Comparison of ENCODE assay signal across 17 cellular contexts in the genomic region with DNA sequence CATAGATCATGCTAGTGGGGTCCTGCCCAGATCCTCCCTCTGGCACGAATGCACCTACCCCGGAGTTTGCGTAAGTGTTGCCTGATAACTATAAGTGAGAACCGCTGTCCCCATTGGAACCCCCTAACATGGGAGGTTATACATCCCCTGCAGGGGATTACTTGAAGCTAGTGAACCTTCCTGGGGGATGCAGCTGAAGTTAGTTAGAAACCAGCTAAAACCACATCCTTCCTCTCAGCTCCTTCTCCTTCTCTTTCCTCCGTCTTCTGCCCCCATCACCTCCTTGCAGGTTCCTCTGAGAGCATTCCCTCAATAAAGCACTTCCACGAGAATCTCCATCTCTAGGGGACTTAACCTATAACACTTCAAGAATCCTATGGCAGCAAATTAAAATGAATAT.
A peak's percentile ranks its signal among the peaks of the same experiment; 100 is the strongest.
DNase-seq lines count a peak whose midpoint lies in the region; ATAC-seq, FAIRE-seq and TF ChIP-seq lines count a peak whose summit lies in the region.
"Had no signal": no experiment of that assay in that cellular context is flagged by ENCODE, and none has a peak within 500 bp of the region (broad histone marks: within the 10 kb centered on the region; RNA-seq: fewer than 3 reads in every experiment).

No MANE protein-coding gene starts in this region.

- H3K4me3 ChIP-seq in CD8-positive, alpha-beta memory T cell (ENCODE audit: low read length): no peak overlapping the region
- H3K4me3 ChIP-seq: coronary artery, K562, neural progenitor cell, right atrium auricular region, tibial artery had no signal

- no peaks in the 10 kb centered on the region for H3K27me3 Mint-ChIP-seq in CD8-positive, alpha-beta memory T cell
- no peaks in the 10 kb centered on the region for H3K27me3 Mint-ChIP-seq in activated naive CD8-positive, alpha-beta T cell
- H3K27me3 Mint-ChIP-seq in naive B cell: no peaks in the 10 kb centered on the region

- peaks cover 4 to 78% (median 26%) of the 10 kb centered on the region in 3 donors for H3K36me3 Mint-ChIP-seq in CD8-positive, alpha-beta memory T cell
- H3K36me3 Mint-ChIP-seq in activated naive CD8-positive, alpha-beta T cell: peaks cover 16% of the 10 kb centered on the region
- peaks cover 0 to 16% of the 10 kb centered on the region in 2 donors for H3K36me3 Mint-ChIP-seq in naive B cell

- no peak overlapping the region for H3K27ac ChIP-seq in CD8-positive, alpha-beta memory T cell (ENCODE audit: low read depth, low read length)
- H3K27ac ChIP-seq: coronary artery, neural progenitor cell, right atrium auricular region, tibial artery had no signal

- ATAC-seq in naive B cell (ENCODE audit: low read depth in 2 of 2): no peak
- ATAC-seq: K562 had no signal

- H3K4me3 Mint-ChIP-seq in CD8-positive, alpha-beta memory T cell: peak overlapping the region in 2 of 7 donors; percentile 5 to 11
- no peak overlapping the region for H3K4me3 Mint-ChIP-seq in activated naive CD8-positive, alpha-beta T cell
- H3K4me3 Mint-ChIP-seq in naive B cell: peak overlapping the region in 1 of 8 donors; percentile 17
- H3K4me3 Mint-ChIP-seq: neural progenitor cell had no signal

- H3K4me1 Mint-ChIP-seq in CD8-positive, alpha-beta memory T cell: peaks cover 16 to 31% (median 29%) of the 10 kb centered on the region in 3 donors
- H3K4me1 Mint-ChIP-seq in activated naive CD8-positive, alpha-beta T cell (ENCODE audit: low read depth): peaks cover 26% of the 10 kb centered on the region
- peaks cover 10 to 15% (median 10%) of the 10 kb centered on the region in 3 donors for H3K4me1 Mint-ChIP-seq in naive B cell

- no peaks in the 10 kb centered on the region for H3K4me1 ChIP-seq in CD8-positive, alpha-beta memory T cell (ENCODE audit: insufficient read depth, low read length)
- H3K4me1 ChIP-seq: neural progenitor cell, right atrium auricular region, tibial artery had no signal

- FAIRE-seq in H54 (lab: Jason Lieb, UNC): no peak
- FAIRE-seq: K562 had no signal

- H3K27me3 ChIP-seq in CD8-positive, alpha-beta memory T cell (ENCODE audit: insufficient read depth, low read length, poor library complexity, severe bottlenecking): no peaks in the 10 kb centered on the region
- H3K27me3 ChIP-seq: neural progenitor cell, right atrium auricular region, tibial artery had no signal

- H3K9me3 ChIP-seq in CD8-positive, alpha-beta memory T cell (ENCODE audit: low read length): no peaks in the 10 kb centered on the region
- H3K9me3 ChIP-seq: right atrium auricular region, tibial artery had no signal

- peaks cover 4% of the 10 kb centered on the region for H3K36me3 ChIP-seq in CD8-positive, alpha-beta memory T cell (ENCODE audit: insufficient read depth, low read length)
- H3K36me3 ChIP-seq: neural progenitor cell had no signal

- TF ChIP-seq POLR2A in H54 (IDR thresholded peaks at IDR 0.05; ENCODE audit: low read depth, low read length): no peak

- POLR2A ChIA-PET in CD8-positive, alpha-beta memory T cell (lab: Charles Lee): interaction anchor here (1.0 kb wide), 1 partner anchor 93 kb away, joined by 3 read pairs; no protein-coding TSS in a partner anchor

- peak overlapping the region; percentile 1 to 82 (median 58) for H3K27ac Mint-ChIP-seq in CD8-positive, alpha-beta memory T cell
- H3K27ac Mint-ChIP-seq in activated naive CD8-positive, alpha-beta T cell: peak overlapping the region; percentile 36
- peak overlapping the region in 4 of 6 donors; percentile 6 to 81 (median 61) for H3K27ac Mint-ChIP-seq in naive B cell
- H3K27ac Mint-ChIP-seq: neural progenitor cell had no signal

- CTCF ChIA-PET in CD8-positive, alpha-beta memory T cell (lab: Charles Lee): no interaction called here

- intact Hi-C loops in head of caudate nucleus (cut with DNase I): loop anchor here (10.0 kb wide), 1 partner anchor 91 kb away; the partner anchor contains the start of gene ZNF827

- DNase-seq in CD8-positive, alpha-beta memory T cell: no peak
- DNase-seq in HT1080 (ENCODE audit: low read depth) (peak; percentile 18), naive B cell (no peak), AML-193 (lab: John Stamatoyannopoulos, UW) (no peak), COLO668 (lab: John Stamatoyannopoulos, UW; ENCODE audit: unreplicated experiment) (no peak), H54 (ENCODE audit: insufficient read length, low spot score) (no peak), head of caudate nucleus (no peak)
- DNase-seq: aorta, COR-L47, GF-D8, NCI-H1417 treated with DMSO at 0.1 percent for 48 hours, tibial artery had no signal

- H3K9me3 Mint-ChIP-seq in CD8-positive, alpha-beta memory T cell: no peaks in the 10 kb centered on the region
- H3K9me3 Mint-ChIP-seq in activated naive CD8-positive, alpha-beta T cell (ENCODE audit: low read depth): no peaks in the 10 kb centered on the region
- no peaks in the 10 kb centered on the region for H3K9me3 Mint-ChIP-seq in naive B cell
- H3K9me3 Mint-ChIP-seq: neural progenitor cell had no signal
